ENCODE assay signal across 8 cellular contexts in the genomic region with DNA sequence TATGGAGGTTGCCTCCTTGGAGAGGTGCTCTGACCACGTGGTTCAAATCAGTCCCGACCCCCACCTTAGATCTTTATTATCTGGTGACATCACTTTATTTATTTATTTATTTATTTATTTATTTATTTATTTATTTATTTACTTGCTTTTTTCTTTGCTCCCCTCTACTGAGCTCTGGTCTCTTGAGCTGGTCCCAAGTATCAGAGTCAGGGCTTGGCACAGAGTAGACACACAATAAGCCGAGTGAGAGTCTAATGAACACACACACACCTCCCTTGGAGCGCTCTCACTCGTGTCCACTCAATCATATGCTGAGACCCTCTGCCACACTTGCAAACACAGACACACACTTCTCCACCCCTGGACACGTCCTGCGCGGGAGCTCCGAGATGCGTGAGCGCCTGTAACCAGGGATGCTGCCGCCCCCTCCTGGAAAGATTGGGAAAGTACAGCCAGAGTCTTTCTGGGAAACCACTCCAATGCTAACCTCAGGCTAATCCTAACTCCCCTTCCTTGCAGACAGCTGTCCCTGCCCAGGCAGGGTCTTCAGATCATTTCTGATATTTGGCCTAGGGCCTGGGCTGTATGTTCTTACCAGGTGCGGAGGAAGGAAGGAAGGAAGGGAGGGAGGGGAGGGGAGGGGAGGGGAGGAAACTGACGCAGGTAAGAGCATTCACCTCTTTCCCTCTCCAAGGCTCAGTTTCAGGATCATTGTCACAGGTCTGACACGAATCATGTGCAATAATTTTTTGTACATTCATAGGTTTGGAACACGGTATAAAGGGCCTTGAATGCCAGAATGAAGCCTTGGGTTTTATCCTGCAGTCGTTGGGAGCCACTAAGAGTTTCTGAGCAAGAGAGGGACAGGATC.
A peak's percentile ranks its signal among the peaks of the same experiment; 100 is the strongest.
DNase-seq lines count a peak whose midpoint lies in the region; ATAC-seq and TF ChIP-seq lines count a peak whose summit lies in the region.

No MANE protein-coding gene starts in this region.

- intact Hi-C loops in mucosa of descending colon (cut with DNase I, micrococcal nuclease): loop anchor here (5.0 kb wide), 2 partner anchors 165 to 205 kb away; no protein-coding TSS in a partner anchor

- no peak overlapping the region for H3K4me3 Mint-ChIP-seq in endothelial cell (ENCODE audit: unreplicated experiment)

- peaks cover 61% of the 10 kb centered on the region for H3K4me1 ChIP-seq in BLaER1
- H3K4me1 ChIP-seq in mucosa of descending colon (ENCODE audit: low read depth): no peaks in the 10 kb centered on the region

- TF ChIP-seq CTCF in endothelial cell (IDR thresholded peaks at IDR 0.05; ENCODE audit: unreplicated experiment) (peak; percentile 94), mucosa of descending colon (IDR thresholded peaks at IDR 0.05) (peak; percentile 83)

- H3K4me2 ChIP-seq in BLaER1: peak overlapping the region; percentile 63

- no peaks in the 10 kb centered on the region for H3K27me3 ChIP-seq in BLaER1

- no peak overlapping the region for H3K27ac ChIP-seq in BLaER1

- H3K4me1 Mint-ChIP-seq in endothelial cell (ENCODE audit: unreplicated experiment): peaks cover 13% of the 10 kb centered on the region

- H3K9me3 ChIP-seq in BLaER1 (no peaks in the 10 kb centered on the region), mucosa of descending colon (no peaks in the 10 kb centered on the region)

- H4K20me1 ChIP-seq in BLaER1: no peaks in the 10 kb centered on the region

- H3K9ac ChIP-seq in BLaER1: no peak overlapping the region

- no peaks in the 10 kb centered on the region for H3K36me3 Mint-ChIP-seq in endothelial cell (ENCODE audit: low read depth, unreplicated experiment)

- peaks cover 3% of the 10 kb centered on the region for H3K27me3 Mint-ChIP-seq in endothelial cell (ENCODE audit: unreplicated experiment)

- H3K9me3 Mint-ChIP-seq in endothelial cell (ENCODE audit: unreplicated experiment): no peaks in the 10 kb centered on the region

- peak; percentile 85 for ATAC-seq in mucosa of descending colon
- ATAC-seq in GM21576 (IDR thresholded peaks at IDR 0.05; ENCODE audit: unreplicated experiment): no peak

- H3K27ac Mint-ChIP-seq in endothelial cell (ENCODE audit: unreplicated experiment): no peak overlapping the region

- peak; percentile 36 for DNase-seq in HCEC 1CT
- peak; percentile 30 for DNase-seq in NCI-H82 treated with DMSO at 0.1 percent for 48 hours (lab: John Stamatoyannopoulos, UW; ENCODE audit: unreplicated experiment)
- DNase-seq in activated CD8-positive, alpha-beta memory T cell treated with anti-CD3 and anti-CD28 coated beads for 48 hours (ENCODE audit: low read depth in 2 of 3, low spot score in 2 of 3): peak; percentile 10 to 45 (median 35)
- peak; percentile 76 for DNase-seq in endothelial cell (ENCODE audit: low spot score)
- DNase-seq in mucosa of descending colon: peak; percentile 57 to 78 (median 61)
- peak; percentile 27 to 48 for DNase-seq in stimulated activated CD8-positive, alpha-beta memory T cell treated with anti-CD3 and anti-CD28 coated beads, Interleukin-4, amount 100 ng/mL, for 4 hours (ENCODE audit: low read depth in 2 of 2, low spot score in 1 of 2)

- H3K4me3 ChIP-seq in BLaER1 (no peak overlapping the region), mucosa of descending colon (no peak overlapping the region)

- no peaks in the 10 kb centered on the region for H3K36me3 ChIP-seq in BLaER1
- H3K36me3 ChIP-seq in mucosa of descending colon (ENCODE audit: low read depth): no peaks in the 10 kb centered on the region
